In the genomic region with DNA sequence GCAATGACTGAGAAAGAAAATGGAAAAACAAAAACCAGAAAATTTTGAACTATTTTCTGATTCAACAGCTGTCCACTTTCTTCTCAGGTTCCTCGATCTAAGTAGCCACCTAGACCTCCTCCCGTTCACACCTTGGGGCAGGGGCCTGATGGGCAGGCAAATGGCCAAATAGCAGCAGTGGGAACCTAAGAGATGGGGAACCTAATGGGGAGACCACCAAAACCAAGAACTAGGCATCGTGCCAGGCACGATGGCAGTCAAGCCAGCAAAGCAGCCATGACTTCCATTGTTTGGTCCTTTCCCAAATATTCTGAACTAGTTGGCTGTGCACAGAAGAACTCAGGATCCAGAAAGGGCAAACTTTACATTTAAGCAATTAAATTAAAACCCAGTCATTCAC, we compare ENCODE assay signal across 27 cellular contexts. TPM values are rescaled to one million over a fixed set of nuclear protein-coding genes. Genes with fewer than 3 reads are reported as not detected.
DNase-seq lines count a peak whose midpoint lies in the region; ATAC-seq and TF ChIP-seq lines count a peak whose summit lies in the region.
"Had no signal": no experiment of that assay in that cellular context is flagged by ENCODE, and none has a peak within 500 bp of the region (broad histone marks: within the 10 kb centered on the region; RNA-seq: fewer than 3 reads in every experiment).

No MANE protein-coding gene starts in this region.

- H3K27me3 Mint-ChIP-seq in CD4-positive, CD25-positive, alpha-beta regulatory T cell = no peaks in the 10 kb centered on the region
- no peaks in the 10 kb centered on the region for H3K27me3 Mint-ChIP-seq in CD8-positive, alpha-beta memory T cell
- H3K27me3 Mint-ChIP-seq: activated CD4-positive, alpha-beta T cell treated with anti-CD3 and anti-CD28 coated beads, Interleukin-2, amount 10 ng/mL, durations not matched to agents 24 days and 14 days; activated naive CD8-positive, alpha-beta T cell treated with anti-CD3 and anti-CD28 coated beads, Interleukin-2, amount 50 U/mL, for 24 hours had no signal

- POLR2A ChIA-PET in CD8-positive, alpha-beta memory T cell (lab: Charles Lee) = interaction anchor here (0.6 kb wide), 1 partner anchor 145 kb away, joined by 3 read pairs; no protein-coding TSS in a partner anchor

- no peak for TF ChIP-seq CTCF in esophagus muscularis mucosa (IDR thresholded peaks at IDR 0.05)
- TF ChIP-seq CTCF in foreskin keratinocyte (conservative IDR thresholded peaks at IDR 0.05) = no peak

- H3K4me3 Mint-ChIP-seq in CD4-positive, CD25-positive, alpha-beta regulatory T cell = no peak overlapping the region
- H3K4me3 Mint-ChIP-seq in CD8-positive, alpha-beta memory T cell = no peak overlapping the region
- no peak overlapping the region for H3K4me3 Mint-ChIP-seq in stimulated activated effector memory CD8-positive, alpha-beta T cell treated with anti-CD3 and anti-CD28 coated beads, Interleukin-12 subunit alpha, Interleukin-12 subunit beta, amount 100 ng/mL, for 72 hours
- H3K4me3 Mint-ChIP-seq: activated CD4-positive, alpha-beta T cell treated with anti-CD3 and anti-CD28 coated beads, Interleukin-2, amount 10 ng/mL, durations not matched to agents 24 days and 14 days; activated naive CD8-positive, alpha-beta T cell treated with anti-CD3 and anti-CD28 coated beads, Interleukin-2, amount 50 U/mL, for 24 hours; CD14-positive monocyte; nephron progenitor cell had no signal

- peaks cover 20% of the 10 kb centered on the region for H3K36me3 Mint-ChIP-seq in CD4-positive, CD25-positive, alpha-beta regulatory T cell
- H3K36me3 Mint-ChIP-seq in CD8-positive, alpha-beta memory T cell = peaks cover 0 to 60% (median 9%) of the 10 kb centered on the region in 3 donors
- peaks cover 43% of the 10 kb centered on the region for H3K36me3 Mint-ChIP-seq in stimulated activated effector memory CD8-positive, alpha-beta T cell treated with anti-CD3 and anti-CD28 coated beads, Interleukin-12 subunit alpha, Interleukin-12 subunit beta, amount 100 ng/mL, for 72 hours

- DNase-seq in CD4-positive, CD25-positive, alpha-beta regulatory T cell = no peak
- no peak for DNase-seq in CD8-positive, alpha-beta memory T cell
- DNase-seq in esophagus muscularis mucosa (ENCODE audit: extremely low spot score) (peak; percentile 29), foreskin keratinocyte (no peak)
- no peak for DNase-seq in stimulated activated effector memory CD8-positive, alpha-beta T cell treated with anti-CD3 and anti-CD28 coated beads, Interleukin-12 subunit alpha, Interleukin-12 subunit beta, amount 100 ng/mL, for 72 hours (ENCODE audit: low spot score in 2 of 2)
- no peak for DNase-seq in stimulated activated CD4-positive, alpha-beta T cell treated with anti-CD3 and anti-CD28 coated beads, Interleukin-4, amount 100 ng/mL, for 1 hour
- DNase-seq: activated CD4-positive, alpha-beta T cell treated with anti-CD3 and anti-CD28 coated beads, Interleukin-2, amount 10 ng/mL, durations not matched to agents 24 days and 14 days; activated CD8-positive, alpha-beta memory T cell treated with anti-CD3 and anti-CD28 coated beads, Interleukin-2, amount 50 U/mL, for 4 hours; activated effector memory CD4-positive, alpha-beta T cell treated with Interleukin-2 at 50 U/mL for 16 hours; activated naive CD8-positive, alpha-beta T cell treated with anti-CD3 and anti-CD28 coated beads, Interleukin-2, amount 50 U/mL, for 24 hours; cerebellar nuclear complex; GM23248; KG1; midbrain; MM.1S; NCI-H1436; NCI-H2107; NCI-H510A; nephron progenitor cell; PC-3; SK-N-SH; stimulated activated CD4-positive, alpha-beta T cell treated with anti-CD3 and anti-CD28 coated beads, Interleukin-1b, Interleukin-23, amount 100 ng/mL, for 48 hours; upper lobe of right lung had no signal

- no peak overlapping the region for H3K4me3 ChIP-seq in CD4-positive, CD25-positive, alpha-beta regulatory T cell (ENCODE audit: low read depth, low read length)
- no peak overlapping the region for H3K4me3 ChIP-seq in CD8-positive, alpha-beta memory T cell (ENCODE audit: low read length)
- no peak overlapping the region for H3K4me3 ChIP-seq in esophagus muscularis mucosa
- H3K4me3 ChIP-seq: GM12878, GM23248, smooth muscle cell, upper lobe of right lung had no signal

- peaks cover 6 to 28% (median 23%) of the 10 kb centered on the region in 4 donors for H3K4me1 Mint-ChIP-seq in CD4-positive, CD25-positive, alpha-beta regulatory T cell
- peaks cover 37 to 66% (median 59%) of the 10 kb centered on the region in 3 donors for H3K4me1 Mint-ChIP-seq in CD8-positive, alpha-beta memory T cell
- peaks cover 68% of the 10 kb centered on the region for H3K4me1 Mint-ChIP-seq in stimulated activated effector memory CD8-positive, alpha-beta T cell treated with anti-CD3 and anti-CD28 coated beads, Interleukin-12 subunit alpha, Interleukin-12 subunit beta, amount 100 ng/mL, for 72 hours

- no peaks in the 10 kb centered on the region for H3K9me3 Mint-ChIP-seq in CD4-positive, CD25-positive, alpha-beta regulatory T cell
- no peaks in the 10 kb centered on the region for H3K9me3 Mint-ChIP-seq in CD8-positive, alpha-beta memory T cell
- no peaks in the 10 kb centered on the region for H3K9me3 Mint-ChIP-seq in stimulated activated effector memory CD8-positive, alpha-beta T cell treated with anti-CD3 and anti-CD28 coated beads, Interleukin-12 subunit alpha, Interleukin-12 subunit beta, amount 100 ng/mL, for 72 hours
- H3K9me3 Mint-ChIP-seq: activated CD4-positive, alpha-beta T cell treated with anti-CD3 and anti-CD28 coated beads, Interleukin-2, amount 10 ng/mL, durations not matched to agents 24 days and 14 days; activated naive CD8-positive, alpha-beta T cell treated with anti-CD3 and anti-CD28 coated beads, Interleukin-2, amount 50 U/mL, for 24 hours; CD14-positive monocyte; nephron progenitor cell had no signal

- ATAC-seq in CD4-positive, CD25-positive, alpha-beta regulatory T cell (ENCODE audit: low read depth in 2 of 2) = no peak
- no peak for ATAC-seq in stimulated activated effector memory CD8-positive, alpha-beta T cell treated with anti-CD3 and anti-CD28 coated beads, Interleukin-12 subunit alpha, Interleukin-12 subunit beta, amount 100 ng/mL, for 72 hours
- ATAC-seq in HG02884 (IDR thresholded peaks at IDR 0.05; ENCODE audit: unreplicated experiment) (no peak), foreskin keratinocyte (no peak)
- ATAC-seq: activated naive CD8-positive, alpha-beta T cell treated with anti-CD3 and anti-CD28 coated beads, Interleukin-2, amount 50 U/mL, for 24 hours; GM12878; PC-3; upper lobe of right lung had no signal

- H3K4me1 ChIP-seq in CD4-positive, CD25-positive, alpha-beta regulatory T cell (ENCODE audit: control insufficient read depth, insufficient read depth, low read length, poor library complexity, severe bottlenecking) = peaks cover 9% of the 10 kb centered on the region
- peaks cover 29% of the 10 kb centered on the region for H3K4me1 ChIP-seq in CD8-positive, alpha-beta memory T cell (ENCODE audit: insufficient read depth, low read length)
- H3K4me1 ChIP-seq in esophagus muscularis mucosa = peaks cover 1 to 22% (median 8%) of the 10 kb centered on the region in 4 donors
- no peaks in the 10 kb centered on the region for H3K4me1 ChIP-seq in foreskin keratinocyte

- H3K27ac Mint-ChIP-seq in CD4-positive, CD25-positive, alpha-beta regulatory T cell = peak overlapping the region in 2 of 3 donors; percentile 14 to 64
- peak overlapping the region in 5 of 8 donors; percentile 39 to 74 (median 51) for H3K27ac Mint-ChIP-seq in CD8-positive, alpha-beta memory T cell
- peak overlapping the region; percentile 64 for H3K27ac Mint-ChIP-seq in stimulated activated effector memory CD8-positive, alpha-beta T cell treated with anti-CD3 and anti-CD28 coated beads, Interleukin-12 subunit alpha, Interleukin-12 subunit beta, amount 100 ng/mL, for 72 hours
- H3K27ac Mint-ChIP-seq: activated CD4-positive, alpha-beta T cell treated with anti-CD3 and anti-CD28 coated beads, Interleukin-2, amount 10 ng/mL, durations not matched to agents 24 days and 14 days; activated naive CD8-positive, alpha-beta T cell treated with anti-CD3 and anti-CD28 coated beads, Interleukin-2, amount 50 U/mL, for 24 hours; CD14-positive monocyte; nephron progenitor cell had no signal

- no peak for TF ChIP-seq EP300 in esophagus muscularis mucosa (IDR thresholded peaks at IDR 0.05)

- peaks cover 58% of the 10 kb centered on the region for H3K36me3 ChIP-seq in CD4-positive, CD25-positive, alpha-beta regulatory T cell (ENCODE audit: control insufficient read depth, insufficient read depth, low read length)
- H3K36me3 ChIP-seq in CD8-positive, alpha-beta memory T cell (ENCODE audit: insufficient read depth, low read length) = peaks cover 18% of the 10 kb centered on the region
- peaks cover 0 to 38% (median 24%) of the 10 kb centered on the region in 4 donors for H3K36me3 ChIP-seq in esophagus muscularis mucosa

- no peaks in the 10 kb centered on the region for H3K27me3 ChIP-seq in CD4-positive, CD25-positive, alpha-beta regulatory T cell (ENCODE audit: control insufficient read depth, insufficient read depth, low read length)
- no peaks in the 10 kb centered on the region for H3K27me3 ChIP-seq in CD8-positive, alpha-beta memory T cell (ENCODE audit: insufficient read depth, low read length, poor library complexity, severe bottlenecking)
- H3K27me3 ChIP-seq in esophagus muscularis mucosa (no peaks in the 10 kb centered on the region), foreskin keratinocyte (no peaks in the 10 kb centered on the region)
- H3K27me3 ChIP-seq: upper lobe of right lung had no signal

- TF ChIP-seq POLR2A in esophagus muscularis mucosa (IDR thresholded peaks at IDR 0.05; ENCODE audit: low read depth) = no peak

- no peak overlapping the region for H3K27ac ChIP-seq in CD4-positive, CD25-positive, alpha-beta regulatory T cell (ENCODE audit: insufficient read depth, low read length, poor library complexity, severe bottlenecking)
- no peak overlapping the region for H3K27ac ChIP-seq in CD8-positive, alpha-beta memory T cell (ENCODE audit: low read depth, low read length)
- H3K27ac ChIP-seq in esophagus muscularis mucosa (replicated peaks in 1 of 4) (peak overlapping the region in 1 of 4 donors; percentile 13), foreskin keratinocyte (no peak overlapping the region)
- H3K27ac ChIP-seq: GM23248, upper lobe of right lung had no signal

- WGBS in esophagus muscularis mucosa = 82% methylated on average over 4 of the region's 4 CpGs

- CTCF ChIA-PET in CD8-positive, alpha-beta memory T cell (lab: Charles Lee) = interaction anchor here (10.8 kb wide), 1 partner anchor 69 kb away, joined by 200 read pairs; a partner anchor contains a TSS

- intact Hi-C loops in esophagus muscularis mucosa (cut with DNase I) = loop anchor here (10.0 kb wide), 1 partner anchor 58 kb away; a partner anchor contains a TSS

- H3K9me3 ChIP-seq in CD4-positive, CD25-positive, alpha-beta regulatory T cell (ENCODE audit: control insufficient read depth in 2 of 2, low read length in 2 of 2) = no peaks in the 10 kb centered on the region
- no peaks in the 10 kb centered on the region for H3K9me3 ChIP-seq in CD8-positive, alpha-beta memory T cell (ENCODE audit: low read length)
- H3K9me3 ChIP-seq in esophagus muscularis mucosa = no peaks in the 10 kb centered on the region
- H3K9me3 ChIP-seq: SK-N-SH, upper lobe of right lung had no signal

RNA-seq across cellular contexts. Expression of a gene that starts 57.1 kb away (rescaled TPM):
- 62.3 TPM for total RNA-seq in CD4-positive, CD25-positive, alpha-beta regulatory T cell
- polyA plus RNA-seq in CD4-positive, CD25-positive, alpha-beta regulatory T cell = 10 to 100 TPM; 21.1 to 24.1 (median 21.7) TPM
- total RNA-seq in CD8-positive, alpha-beta memory T cell = 10 to 100 TPM; 33.1 to 36.1 TPM
- polyA plus RNA-seq in CD8-positive, alpha-beta memory T cell = 32.4 TPM
- total RNA-seq in esophagus muscularis mucosa (10 to 100 TPM; 33.0 to 52.0 (median 43.3) TPM), foreskin keratinocyte (22.3 and 22.7 TPM in 2 replicates)
- 9.1 and 10.6 TPM in 2 replicates for polyA plus RNA-seq in foreskin keratinocyte
